27 cellular contexts compared by ENCODE assay signal in genomic region chr6:78854501-78854900, GRCh38.
"Had no signal": no experiment of that assay in that cellular context is flagged by ENCODE, and none has a peak within 500 bp of the region (broad histone marks: within the 10 kb centered on the region; RNA-seq: fewer than 3 reads in every experiment).

No MANE protein-coding gene starts in this region.

- H3K27me3 ChIP-seq: breast epithelium had no signal

- FAIRE-seq: TTC549 had no signal

- H3K9me3 ChIP-seq: breast epithelium had no signal

- H3K27ac ChIP-seq: breast epithelium had no signal

- H3K4me3 Mint-ChIP-seq: activated B cell treated with CpG ODN at 0.5 μM for 24 hours; activated CD4-positive, alpha-beta memory T cell treated with anti-CD3 and anti-CD28 coated beads, Interleukin-2, amount 10 ng/mL, durations not matched to agents 7 days and 5 days; activated naive CD4-positive, alpha-beta T cell treated with anti-CD3 and anti-CD28 coated beads for 36 hours; activated naive CD8-positive, alpha-beta T cell; activated T-helper 17 cell treated with anti-CD3 and anti-CD28 coated beads, Interleukin-2, amount 50 U/mL, for 72 hours had no signal

- H3K36me3 ChIP-seq: breast epithelium had no signal

- ATAC-seq: activated T-helper 17 cell treated with anti-CD3 and anti-CD28 coated beads, Interleukin-2, amount 50 U/mL, for 72 hours; PC-3 had no signal

- H3K4me3 ChIP-seq: breast epithelium had no signal

- H3K4me1 ChIP-seq: breast epithelium had no signal

- H3K4me1 Mint-ChIP-seq: activated B cell treated with CpG ODN at 0.5 μM for 24 hours; activated CD4-positive, alpha-beta memory T cell treated with anti-CD3 and anti-CD28 coated beads, Interleukin-2, amount 10 ng/mL, durations not matched to agents 7 days and 5 days; activated T-helper 17 cell treated with anti-CD3 and anti-CD28 coated beads, Interleukin-2, amount 50 U/mL, for 72 hours had no signal

- DNase-seq: activated B cell treated with CpG ODN at 0.5 μM for 24 hours; activated CD4-positive, alpha-beta memory T cell treated with anti-CD3 and anti-CD28 coated beads, Interleukin-2, amount 10 ng/mL, durations not matched to agents 7 days and 5 days; activated CD4-positive, alpha-beta T cell treated with anti-CD3 and anti-CD28 coated beads for 1 hour; activated CD4-positive, alpha-beta T cell treated with anti-CD3 and anti-CD28 coated beads, Interleukin-2, amount 50 U/mL, for 1 hour; activated gamma-delta T cell; activated naive CD4-positive, alpha-beta T cell treated with anti-CD3 and anti-CD28 coated beads for 36 hours; activated T-cell treated with anti-CD3 and anti-CD28 coated beads for 4 hours; activated T-cell treated with anti-CD3 and anti-CD28 coated beads, Interleukin-2, amount 50 U/mL, for 48 hours; caudate nucleus; KG1; NCI-H1092; NCI-H1417 treated with DMSO at 0.1 percent for 48 hours; NCI-H1694; NCI-H2029; NCI-H2107; NCI-H2171 treated with DMSO at 0.1 percent for 48 hours; NCI-H345; NCI-H510A treated with DMSO at 0.1 percent for 48 hours; NCI-H69; PC-3; SIG-M5; T-helper 2 cell; T1000 had no signal

- H3K27me3 Mint-ChIP-seq: activated B cell treated with CpG ODN at 0.5 μM for 24 hours; activated CD4-positive, alpha-beta memory T cell treated with anti-CD3 and anti-CD28 coated beads, Interleukin-2, amount 10 ng/mL, durations not matched to agents 7 days and 5 days; activated naive CD8-positive, alpha-beta T cell; activated T-helper 17 cell treated with anti-CD3 and anti-CD28 coated beads, Interleukin-2, amount 50 U/mL, for 72 hours had no signal

- H3K27ac Mint-ChIP-seq: activated B cell treated with CpG ODN at 0.5 μM for 24 hours; activated CD4-positive, alpha-beta memory T cell treated with anti-CD3 and anti-CD28 coated beads, Interleukin-2, amount 10 ng/mL, durations not matched to agents 7 days and 5 days; activated naive CD4-positive, alpha-beta T cell treated with anti-CD3 and anti-CD28 coated beads for 36 hours; activated naive CD8-positive, alpha-beta T cell; activated T-helper 17 cell treated with anti-CD3 and anti-CD28 coated beads, Interleukin-2, amount 50 U/mL, for 72 hours had no signal

- H3K9me3 Mint-ChIP-seq: activated B cell treated with CpG ODN at 0.5 μM for 24 hours; activated CD4-positive, alpha-beta memory T cell treated with anti-CD3 and anti-CD28 coated beads, Interleukin-2, amount 10 ng/mL, durations not matched to agents 7 days and 5 days; activated T-helper 17 cell treated with anti-CD3 and anti-CD28 coated beads, Interleukin-2, amount 50 U/mL, for 72 hours had no signal
